9 cellular contexts compared by ENCODE assay signal in genomic region chr7:24896031-24896433, GRCh38.
DNase-seq lines count a peak whose midpoint lies in the region; ATAC-seq and TF ChIP-seq lines count a peak whose summit lies in the region.
"Had no signal": no experiment of that assay in that cellular context is flagged by ENCODE, and none has a peak within 500 bp of the region (broad histone marks: within the 10 kb centered on the region; RNA-seq: fewer than 3 reads in every experiment).

No MANE protein-coding gene starts in this region.

- peak; percentile 68 for ATAC-seq in GM19035 (IDR thresholded peaks at IDR 0.05; ENCODE audit: unreplicated experiment)
- peak; percentile 61 for ATAC-seq in HG02973 (IDR thresholded peaks at IDR 0.05; ENCODE audit: unreplicated experiment)
- ATAC-seq in activated B cell treated with CpG ODN at 0.5 μM for 24 hours (ENCODE audit: low read depth) = peak; percentile 69

- H3K4me3 Mint-ChIP-seq in activated B cell treated with CpG ODN at 0.5 μM for 24 hours = no peak overlapping the region

- intact Hi-C loops in activated B cell treated with CpG ODN at 0.5 μM for 24 hours (cut with micrococcal nuclease) = loop anchor here (1.0 to 2.0 kb wide), 3 partner anchors 13 to 75 kb away; no protein-coding TSS in a partner anchor

- TF ChIP-seq CTCF in activated B cell treated with CpG ODN at 0.5 μM for 24 hours (IDR thresholded peaks at IDR 0.05) = no peak

- H3K27me3 Mint-ChIP-seq in activated B cell treated with CpG ODN at 0.5 μM for 24 hours = no peaks in the 10 kb centered on the region

- H3K27ac Mint-ChIP-seq in activated B cell treated with CpG ODN at 0.5 μM for 24 hours = peak overlapping the region; percentile 42

- peak; percentile 55 for DNase-seq in CD1c-positive myeloid dendritic cell (ENCODE audit: extremely low spot score)
- DNase-seq in activated B cell treated with CpG ODN at 0.5 μM for 24 hours = no peak
- DNase-seq in NCI-H1436 treated with DMSO at 0.1 percent for 48 hours (lab: John Stamatoyannopoulos, UW) = no peak
- DNase-seq in NCI-H2029 (lab: John Stamatoyannopoulos, UW) = no peak
- no peak for DNase-seq in NCI-H82 treated with DMSO at 0.1 percent for 48 hours (lab: John Stamatoyannopoulos, UW; ENCODE audit: unreplicated experiment)
- DNase-seq in NCI-H128 (lab: John Stamatoyannopoulos, UW; ENCODE audit: unreplicated experiment) = no peak
- DNase-seq: NCI-H1436 had no signal

- H3K9me3 Mint-ChIP-seq in activated B cell treated with CpG ODN at 0.5 μM for 24 hours = no peaks in the 10 kb centered on the region

- CTCF ChIA-PET in activated B cell treated with CpG ODN at 0.5 μM for 24 hours (lab: Charles Lee) = interaction anchor here (0.9 to 1.8 kb wide), 8 partner anchors 9 to 84 kb away, joined by 3 to 13 read pairs (median 8); partner anchors contain the start of gene OSBPL3

- H3K36me3 Mint-ChIP-seq in activated B cell treated with CpG ODN at 0.5 μM for 24 hours (ENCODE audit: low read depth) = peaks cover 8% of the 10 kb centered on the region

- POLR2A ChIA-PET in activated B cell treated with CpG ODN at 0.5 μM for 24 hours (lab: Charles Lee) = interaction anchor here (0.9 to 1.4 kb wide), 3 partner anchors 19 to 83 kb away, joined by 4 to 20 read pairs (median 5); no protein-coding TSS in a partner anchor

- peaks cover 61% of the 10 kb centered on the region for H3K4me1 Mint-ChIP-seq in activated B cell treated with CpG ODN at 0.5 μM for 24 hours
